In genomic region chr9:127557466-127557869, GRCh38 we compare ENCODE assay signal across 9 cellular contexts. TPM values are rescaled to one million over a fixed set of nuclear protein-coding genes. Genes with fewer than 3 reads are reported as not detected.
DNase-seq lines count a peak whose midpoint lies in the region; ATAC-seq and TF ChIP-seq lines count a peak whose summit lies in the region.
"Had no signal": no experiment of that assay in that cellular context is flagged by ENCODE, and none has a peak within 500 bp of the region (broad histone marks: within the 10 kb centered on the region; RNA-seq: fewer than 3 reads in every experiment).

No MANE protein-coding gene starts in this region.

- H3K9me3 ChIP-seq in BE2C: no peaks in the 10 kb centered on the region
- H3K9me3 ChIP-seq in muscle layer of colon (ENCODE audit: low read length): no peaks in the 10 kb centered on the region
- H3K9me3 ChIP-seq in WERI-Rb-1 (ENCODE audit: severe bottlenecking): no peaks in the 10 kb centered on the region

- H3K36me3 ChIP-seq in BE2C (no peaks in the 10 kb centered on the region), muscle layer of colon (ENCODE audit: insufficient read depth, low read length) (peaks cover 21% of the 10 kb centered on the region), WERI-Rb-1 (peaks cover 31% of the 10 kb centered on the region)

- H3K4me1 ChIP-seq in BE2C: no peaks in the 10 kb centered on the region; the same call in 1 of the 2 replicates
- H3K4me1 ChIP-seq in muscle layer of colon (ENCODE audit: insufficient read depth, low read length): peaks cover 54% of the 10 kb centered on the region

- H3K27me3 ChIP-seq in BE2C (no peaks in the 10 kb centered on the region), muscle layer of colon (ENCODE audit: control insufficient read depth in 1 of 2, insufficient read depth in 2 of 2, low read length in 2 of 2) (no peaks in the 10 kb centered on the region), WERI-Rb-1 (ENCODE audit: insufficient read depth, low read depth, severe bottlenecking) (no peaks in the 10 kb centered on the region)

- H3K27ac ChIP-seq in cingulate gyrus (ENCODE audit: low read depth, low read length): peak overlapping the region; percentile 54
- peak overlapping the region; percentile 62 for H3K27ac ChIP-seq in muscle layer of colon (ENCODE audit: low read depth, low read length)
- H3K27ac ChIP-seq in WERI-Rb-1: no peak overlapping the region

- ATAC-seq in GM18909 (IDR thresholded peaks at IDR 0.05; ENCODE audit: poor library complexity, unreplicated experiment): no peak

- DNase-seq in BE2C (peak; percentile 43), M059J (ENCODE audit: low read depth) (peak; percentile 92), NCI-H187 treated with DMSO at 0.1 percent for 48 hours (lab: John Stamatoyannopoulos, UW) (no peak), NCI-H510A (lab: John Stamatoyannopoulos, UW) (no peak), WERI-Rb-1 (no peak)
- DNase-seq: small intestine had no signal

- H3K9ac ChIP-seq in muscle layer of colon (ENCODE audit: low read length): peak overlapping the region; percentile 25

- no peak overlapping the region for H3K4me3 ChIP-seq in BE2C (ENCODE audit: low read depth, low read length)
- H3K4me3 ChIP-seq in muscle layer of colon (ENCODE audit: low read depth in 1 of 2, low read length in 2 of 2): peak overlapping the region in 1 of 2 donors; percentile 19
- H3K4me3 ChIP-seq in WERI-Rb-1 (ENCODE audit: low read depth, low read length): no peak overlapping the region

- no peak for TF ChIP-seq CTCF in BE2C (IDR thresholded peaks at IDR 0.05; ENCODE audit: low read depth, low read length)
- TF ChIP-seq CTCF in WERI-Rb-1 (IDR thresholded peaks at IDR 0.05; ENCODE audit: low read depth, low read length): no peak

RNA-seq across cellular contexts. Expression of gene STXBP1, which starts 54.6 kb away (rescaled TPM):
- polyA plus RNA-seq in BE2C (2012; ENCODE audit: insufficient read depth, insufficient read length, low read depth): 118 TPM
- 15.0 and 32.1 TPM in 2 replicates for total RNA-seq in M059J (2014; rRNA removed; shearing (Covaris generic))

Comparison
In these comparisons a context has a peak if more than half of its experiments do, and no peak if none do; other contexts are left out.
1. DNase-seq: peak in BE2C (single experiment) and M059J (single experiment); none in NCI-H187 treated with DMSO at 0.1 percent for 48 hours (single experiment), NCI-H510A (single experiment) and WERI-Rb-1 (single experiment).